25 cellular contexts compared by ENCODE assay signal in the genomic region with DNA sequence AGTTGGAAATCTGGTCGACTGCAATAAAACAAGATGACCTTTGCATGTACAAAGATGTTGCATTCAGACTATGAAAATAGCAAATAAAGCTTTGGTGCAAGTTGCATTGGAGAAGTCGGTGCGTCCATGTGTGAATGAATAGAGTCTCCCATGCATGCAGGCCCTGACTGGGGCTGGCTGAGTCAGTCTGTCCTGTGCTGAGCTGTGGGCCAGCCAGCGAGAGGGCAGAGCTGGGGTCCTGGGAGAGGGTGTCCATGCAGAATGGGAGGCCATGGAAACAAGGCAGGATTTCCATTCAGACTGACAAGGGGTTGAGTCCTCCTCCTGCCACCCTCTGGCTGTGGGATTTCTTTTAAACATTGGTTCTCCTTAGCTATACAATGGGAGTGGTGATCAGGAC. TPM values are rescaled to one million over a fixed set of nuclear protein-coding genes. Genes with fewer than 3 reads are reported as not detected.
"Had no signal": no experiment of that assay in that cellular context is flagged by ENCODE, and none has a peak within 500 bp of the region (broad histone marks: within the 10 kb centered on the region; RNA-seq: fewer than 3 reads in every experiment).

No MANE protein-coding gene starts in this region.

- DNase-seq: IMR-90, Karpas-422, KG1, MG63, NCI-H1092, NCI-H1105 treated with DMSO at 0.1 percent for 48 hours, NCI-H1417 treated with DMSO at 0.1 percent for 48 hours, NCI-H146, NCI-H1694 treated with DMSO at 0.1 percent for 48 hours, NCI-H1930, NCI-H2081, NCI-H2171, NCI-H226, NCI-H446, NCI-H510A, NCI-H524 treated with DMSO at 0.1 percent for 48 hours, NCI-H69, NCI-H774, Right ventricle myocardium superior, RPMI8226, SIG-M5 had no signal

- H3K27ac ChIP-seq: SJSA1, SK-N-MC had no signal

- H3K9me3 ChIP-seq: MG63, SJSA1 had no signal

- H3K36me3 ChIP-seq: SJSA1 had no signal

- H3K27me3 ChIP-seq: MG63, SJSA1 had no signal

- ATAC-seq: HepG2 had no signal

- H3K4me1 ChIP-seq: SJSA1 had no signal

- H3K4me3 ChIP-seq: MG63, SJSA1, SK-N-MC had no signal

RNA-seq across cellular contexts. Expression of a gene that starts 2.3 kb away (rescaled TPM):
- total RNA-seq: HT1080, IMR-90, Right ventricle myocardium superior, SJSA1 had no signal

RNA-seq across cellular contexts. Expression of a gene that starts 22.1 kb away (rescaled TPM):
- total RNA-seq: HT1080, IMR-90, Right ventricle myocardium superior had no signal
